10 cellular contexts compared by ENCODE assay signal in genomic region chrX:42615161-42615563, GRCh38.
DNase-seq lines count a peak whose midpoint lies in the region; TF ChIP-seq lines count a peak whose summit lies in the region.
"Had no signal": no experiment of that assay in that cellular context is flagged by ENCODE, and none has a peak within 500 bp of the region (broad histone marks: within the 10 kb centered on the region; RNA-seq: fewer than 3 reads in every experiment).

No MANE protein-coding gene starts in this region.

- TF ChIP-seq CTCF in HFF-Myc (IDR thresholded peaks at IDR 0.05; ENCODE audit: low read depth, low read length, missing control alignments) (peak; percentile 25), neural progenitor cell (IDR thresholded peaks at IDR 0.05) (peak; percentile 47), coronary artery (IDR thresholded peaks at IDR 0.05) (no peak)

- H3K4me1 ChIP-seq in neural progenitor cell, result peaks cover 6% of the 10 kb centered on the region

- H3K27me3 Mint-ChIP-seq in neural progenitor cell (ENCODE audit: insufficient read depth, low read depth), result no peaks in the 10 kb centered on the region
- H3K27me3 Mint-ChIP-seq: CD4-positive, alpha-beta T cell had no signal

- peaks cover 1% of the 10 kb centered on the region for H3K36me3 Mint-ChIP-seq in neural progenitor cell

- peaks cover 3% of the 10 kb centered on the region for H3K9me3 ChIP-seq in neural progenitor cell (ENCODE audit: low read depth)

- H2AFZ ChIP-seq in neural progenitor cell (replicated peaks), result peak overlapping the region; percentile 79

- H3K27me3 ChIP-seq in neural progenitor cell, result no peaks in the 10 kb centered on the region

- H3K4me3 Mint-ChIP-seq in neural progenitor cell, result no peak overlapping the region
- H3K4me3 Mint-ChIP-seq: CD4-positive, alpha-beta T cell had no signal

- H3K27ac ChIP-seq in neural progenitor cell, result no peak overlapping the region
- no peak overlapping the region for H3K27ac ChIP-seq in coronary artery

- H3K4me3 ChIP-seq in HFF-Myc (replicated peaks; ENCODE audit: low read depth, low read length) (no peak overlapping the region), neural progenitor cell (no peak overlapping the region), coronary artery (no peak overlapping the region)

- peaks cover 6% of the 10 kb centered on the region for H3K4me1 Mint-ChIP-seq in neural progenitor cell

- H3K4me2 ChIP-seq in neural progenitor cell, result no peak overlapping the region

- peak; percentile 25 for DNase-seq in activated CD4-positive, alpha-beta T cell treated with anti-CD3 and anti-CD28 coated beads for 48 hours
- DNase-seq in activated CD4-positive, alpha-beta T cell treated with anti-CD3 and anti-CD28 coated beads, Interleukin-2, amount 50 U/mL, for 4 hours, result no peak
- DNase-seq in HFF-Myc (ENCODE audit: extremely low read depth, low read depth), result no peak
- peak; percentile 2 to 7 for DNase-seq in activated CD4-positive, alpha-beta T cell treated with anti-CD3 and anti-CD28 coated beads, Interleukin-2, amount 50 U/mL, for 48 hours
- DNase-seq in neural progenitor cell (ENCODE audit: low spot score), result peak; percentile 23
- no peak for DNase-seq in NCI-H1048 (lab: John Stamatoyannopoulos, UW)
- DNase-seq in COLO668 (lab: John Stamatoyannopoulos, UW; ENCODE audit: unreplicated experiment), result no peak
- no peak for DNase-seq in coronary artery (ENCODE audit: low spot score)
- DNase-seq: IMR-90 had no signal

- H3F3A ChIP-seq in neural progenitor cell (ENCODE audit: low read depth), result no peaks in the 10 kb centered on the region

- H3K9me3 Mint-ChIP-seq in neural progenitor cell, result peaks cover 2% of the 10 kb centered on the region
- H3K9me3 Mint-ChIP-seq: CD4-positive, alpha-beta T cell had no signal

- H3K9ac ChIP-seq in neural progenitor cell, result no peak overlapping the region

- H3K27ac Mint-ChIP-seq in neural progenitor cell, result no peak overlapping the region
- H3K27ac Mint-ChIP-seq: CD4-positive, alpha-beta T cell had no signal

- peaks cover 3% of the 10 kb centered on the region for H3K36me3 ChIP-seq in neural progenitor cell

- H3K79me2 ChIP-seq in neural progenitor cell (ENCODE audit: low read depth), result no peaks in the 10 kb centered on the region

- H4K20me1 ChIP-seq in neural progenitor cell (ENCODE audit: low read depth), result no peaks in the 10 kb centered on the region

Comparison
In these comparisons a context has a peak if more than half of its experiments do, and no peak if none do; other contexts are left out.
1. DNase-seq: peak in activated CD4-positive, alpha-beta T cell treated with anti-CD3 and anti-CD28 coated beads for 48 hours (single experiment), activated CD4-positive, alpha-beta T cell treated with anti-CD3 and anti-CD28 coated beads, Interleukin-2, amount 50 U/mL, for 48 hours (2 of 2) and neural progenitor cell (single experiment); none in activated CD4-positive, alpha-beta T cell treated with anti-CD3 and anti-CD28 coated beads, Interleukin-2, amount 50 U/mL, for 4 hours (0 of 2), HFF-Myc (single experiment), NCI-H1048 (single experiment), COLO668 (single experiment) and coronary artery (single experiment).